1 cellular context compared by ENCODE assay signal in genomic region chr7:106486331-106486730, GRCh38.
TF ChIP-seq lines count a peak whose summit lies in the region.

No MANE protein-coding gene starts in this region.

TF ChIP-seq in SK-N-SH, 30 proteins besides CTCF, POLR2A, EP300 and RAD21 (continued from another document):
- TF ChIP-seq REST (IDR thresholded peaks at IDR 0.05; ENCODE audit: low read depth, low read length), result 0 out of 2 replicates have a peak, but pooled peaks have one; percentile 30
